ENCODE assay signal across 9 cellular contexts in genomic region chr3:5162102-5162501, GRCh38. TPM values are rescaled to one million over a fixed set of nuclear protein-coding genes. Genes with fewer than 3 reads are reported as not detected.
DNase-seq lines count a peak whose midpoint lies in the region; ATAC-seq, FAIRE-seq and TF ChIP-seq lines count a peak whose summit lies in the region.
"Had no signal": no experiment of that assay in that cellular context is flagged by ENCODE, and none has a peak within 500 bp of the region (broad histone marks: within the 10 kb centered on the region; RNA-seq: fewer than 3 reads in every experiment).

No MANE protein-coding gene starts in this region.

- no peaks in the 10 kb centered on the region for H3K36me3 Mint-ChIP-seq in WTC11

- H3K4me3 Mint-ChIP-seq in WTC11, result no peak overlapping the region

- 0 out of 2 replicates have a peak overlapping the region, but pooled peaks have one; percentile 37 for H3K27ac Mint-ChIP-seq in WTC11

- H3K27me3 Mint-ChIP-seq in WTC11 (ENCODE audit: low read depth), result no peaks in the 10 kb centered on the region

- no peak for TF ChIP-seq CTCF in WTC11 (IDR thresholded peaks at IDR 0.05)

- ATAC-seq in Right ventricle myocardium superior (ENCODE audit: poor library complexity) (peak; percentile 54), WTC11 (no peak), HG03354 (IDR thresholded peaks at IDR 0.05; ENCODE audit: poor library complexity, severe bottlenecking, unreplicated experiment) (no peak)

- peaks cover 62% of the 10 kb centered on the region for H3K4me1 Mint-ChIP-seq in WTC11

- POLR2A ChIA-PET in WTC11 (lab: Charles Lee), result no interaction called here

- intact Hi-C loops in Right ventricle myocardium superior (cut with DNase I), result no loop called here
- intact Hi-C loops in cardiac septum (cut with DNase I), result no loop called here

- DNase-seq in Right ventricle myocardium superior, result no peak
- no peak for DNase-seq in cardiac septum (ENCODE audit: low spot score)
- DNase-seq in WTC11 (ENCODE audit: low spot score), result no peak
- peak; percentile 89 for DNase-seq in iris pigment epithelial cell (ENCODE audit: low read depth)
- peak; percentile 19 for DNase-seq in urothelium cell line (ENCODE audit: low spot score)
- no peak for DNase-seq in NCI-H1417 treated with DMSO at 0.1 percent for 48 hours (lab: John Stamatoyannopoulos, UW)
- no peak for DNase-seq in activated gamma-delta T cell treated with Interleukin-2 at 50 U/mL for 16 hours
- DNase-seq: NCI-H748 treated with DMSO at 0.1 percent for 48 hours had no signal

- FAIRE-seq in urothelium cell line (lab: Jason Lieb, UNC), result no peak

- no peaks in the 10 kb centered on the region for H3K9me3 Mint-ChIP-seq in WTC11

- CTCF ChIA-PET in WTC11 (lab: Charles Lee), result no interaction called here

TF ChIP-seq in WTC11, 78 proteins besides CTCF, POLR2A, EP300 and RAD21 (continues in another document):
- no peak for TF ChIP-seq USF1 (CRISPR knock-in tag; IDR thresholded peaks at IDR 0.05)
- no peak for TF ChIP-seq ZNF512 (CRISPR knock-in tag; IDR thresholded peaks at IDR 0.05; ENCODE audit: borderline replicate concordance)
- TF ChIP-seq, protein P1, sequence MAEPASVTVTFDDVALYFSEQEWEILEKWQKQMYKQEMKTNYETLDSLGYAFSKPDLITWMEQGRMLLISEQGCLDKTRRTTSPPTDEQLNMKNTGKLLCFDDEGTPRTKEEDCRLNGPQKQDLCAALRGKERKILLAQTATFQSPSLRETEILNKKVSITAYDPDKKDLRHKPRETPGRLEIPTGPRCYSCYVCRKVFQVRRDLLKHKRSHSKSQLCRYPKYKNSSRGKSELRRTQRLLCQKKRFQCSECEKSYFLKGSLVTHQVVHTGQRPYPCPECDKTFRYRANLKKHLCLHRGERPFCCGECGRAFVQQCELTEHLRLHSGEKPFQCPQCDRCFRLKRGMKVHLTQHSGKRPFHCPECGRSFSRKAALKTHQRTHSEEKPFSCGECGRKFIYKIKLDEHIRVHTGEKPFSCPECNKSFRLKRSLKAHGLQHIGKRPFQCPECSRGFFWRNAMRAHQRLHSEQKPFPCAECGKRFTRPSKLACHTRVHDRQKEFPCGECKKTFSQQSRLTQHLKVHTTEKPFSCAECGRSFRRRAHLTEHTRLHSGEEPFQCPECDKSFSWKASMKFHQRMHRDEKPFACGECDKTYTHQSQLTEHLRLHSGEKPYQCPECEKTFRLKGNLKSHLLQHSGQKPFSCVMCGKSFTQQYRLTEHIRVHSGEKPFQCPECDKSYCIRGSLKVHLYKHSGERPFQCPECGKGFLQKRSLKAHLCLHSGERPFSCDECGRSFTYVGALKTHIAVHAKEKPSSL (CRISPR knock-in tag; conservative IDR thresholded peaks at IDR 0.05), result no peak
- TF ChIP-seq, protein P2, sequence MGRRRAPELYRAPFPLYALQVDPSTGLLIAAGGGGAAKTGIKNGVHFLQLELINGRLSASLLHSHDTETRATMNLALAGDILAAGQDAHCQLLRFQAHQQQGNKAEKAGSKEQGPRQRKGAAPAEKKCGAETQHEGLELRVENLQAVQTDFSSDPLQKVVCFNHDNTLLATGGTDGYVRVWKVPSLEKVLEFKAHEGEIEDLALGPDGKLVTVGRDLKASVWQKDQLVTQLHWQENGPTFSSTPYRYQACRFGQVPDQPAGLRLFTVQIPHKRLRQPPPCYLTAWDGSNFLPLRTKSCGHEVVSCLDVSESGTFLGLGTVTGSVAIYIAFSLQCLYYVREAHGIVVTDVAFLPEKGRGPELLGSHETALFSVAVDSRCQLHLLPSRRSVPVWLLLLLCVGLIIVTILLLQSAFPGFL (CRISPR knock-in tag; IDR thresholded peaks at IDR 0.05; ENCODE audit: borderline replicate concordance), result no peak
- TF ChIP-seq FOXP1 (CRISPR knock-in tag; IDR thresholded peaks at IDR 0.05; ENCODE audit: borderline replicate concordance), result no peak
- no peak for TF ChIP-seq GABPB1 (CRISPR knock-in tag; IDR thresholded peaks at IDR 0.05)
- no peak for TF ChIP-seq TEAD1 (CRISPR knock-in tag; IDR thresholded peaks at IDR 0.05)
- no peak for TF ChIP-seq NFATC4 (CRISPR knock-in tag; IDR thresholded peaks at IDR 0.05)
- TF ChIP-seq, protein P3, sequence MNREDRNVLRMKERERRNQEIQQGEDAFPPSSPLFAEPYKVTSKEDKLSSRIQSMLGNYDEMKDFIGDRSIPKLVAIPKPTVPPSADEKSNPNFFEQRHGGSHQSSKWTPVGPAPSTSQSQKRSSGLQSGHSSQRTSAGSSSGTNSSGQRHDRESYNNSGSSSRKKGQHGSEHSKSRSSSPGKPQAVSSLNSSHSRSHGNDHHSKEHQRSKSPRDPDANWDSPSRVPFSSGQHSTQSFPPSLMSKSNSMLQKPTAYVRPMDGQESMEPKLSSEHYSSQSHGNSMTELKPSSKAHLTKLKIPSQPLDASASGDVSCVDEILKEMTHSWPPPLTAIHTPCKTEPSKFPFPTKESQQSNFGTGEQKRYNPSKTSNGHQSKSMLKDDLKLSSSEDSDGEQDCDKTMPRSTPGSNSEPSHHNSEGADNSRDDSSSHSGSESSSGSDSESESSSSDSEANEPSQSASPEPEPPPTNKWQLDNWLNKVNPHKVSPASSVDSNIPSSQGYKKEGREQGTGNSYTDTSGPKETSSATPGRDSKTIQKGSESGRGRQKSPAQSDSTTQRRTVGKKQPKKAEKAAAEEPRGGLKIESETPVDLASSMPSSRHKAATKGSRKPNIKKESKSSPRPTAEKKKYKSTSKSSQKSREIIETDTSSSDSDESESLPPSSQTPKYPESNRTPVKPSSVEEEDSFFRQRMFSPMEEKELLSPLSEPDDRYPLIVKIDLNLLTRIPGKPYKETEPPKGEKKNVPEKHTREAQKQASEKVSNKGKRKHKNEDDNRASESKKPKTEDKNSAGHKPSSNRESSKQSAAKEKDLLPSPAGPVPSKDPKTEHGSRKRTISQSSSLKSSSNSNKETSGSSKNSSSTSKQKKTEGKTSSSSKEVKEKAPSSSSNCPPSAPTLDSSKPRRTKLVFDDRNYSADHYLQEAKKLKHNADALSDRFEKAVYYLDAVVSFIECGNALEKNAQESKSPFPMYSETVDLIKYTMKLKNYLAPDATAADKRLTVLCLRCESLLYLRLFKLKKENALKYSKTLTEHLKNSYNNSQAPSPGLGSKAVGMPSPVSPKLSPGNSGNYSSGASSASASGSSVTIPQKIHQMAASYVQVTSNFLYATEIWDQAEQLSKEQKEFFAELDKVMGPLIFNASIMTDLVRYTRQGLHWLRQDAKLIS (CRISPR knock-in tag; IDR thresholded peaks at IDR 0.05; ENCODE audit: borderline replicate concordance), result no peak
- no peak for TF ChIP-seq ZNF138 (CRISPR knock-in tag; conservative IDR thresholded peaks at IDR 0.05)
- TF ChIP-seq, protein P4, sequence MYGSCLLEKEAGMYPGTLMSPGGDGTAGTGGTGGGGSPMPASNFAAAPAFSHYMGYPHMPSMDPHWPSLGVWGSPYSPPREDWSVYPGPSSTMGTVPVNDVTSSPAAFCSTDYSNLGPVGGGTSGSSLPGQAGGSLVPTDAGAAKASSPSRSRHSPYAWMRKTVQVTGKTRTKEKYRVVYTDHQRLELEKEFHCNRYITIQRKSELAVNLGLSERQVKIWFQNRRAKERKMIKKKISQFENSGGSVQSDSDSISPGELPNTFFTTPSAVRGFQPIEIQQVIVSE (CRISPR knock-in tag; IDR thresholded peaks at IDR 0.05; ENCODE audit: borderline replicate concordance), result no peak
- no peak for TF ChIP-seq STAT6 (CRISPR knock-in tag; conservative IDR thresholded peaks at IDR 0.05; ENCODE audit: low read depth)
- no peak for TF ChIP-seq ZNF121 (CRISPR knock-in tag; IDR thresholded peaks at IDR 0.05)
- no peak for TF ChIP-seq NR3C1 (CRISPR knock-in tag; conservative IDR thresholded peaks at IDR 0.05; ENCODE audit: low read depth)
- TF ChIP-seq CREM (CRISPR knock-in tag; IDR thresholded peaks at IDR 0.05), result no peak

RNA-seq across cellular contexts. Expression of gene EDEM1, which starts 25.4 kb away (rescaled TPM):
- 7.4 TPM for total RNA-seq in Right ventricle myocardium superior
- 10.3 TPM for total RNA-seq in cardiac septum
- total RNA-seq in WTC11 (2021), result 18.0 to 22.4 TPM (median 18.0 TPM) in 3 replicates

RNA-seq across cellular contexts. Expression of gene ARL8B, which starts 40.0 kb away (rescaled TPM):
- total RNA-seq in Right ventricle myocardium superior, result 62.2 TPM
- total RNA-seq in cardiac septum, result 60.1 TPM
- total RNA-seq in WTC11 (2021), result 23.5 to 28.3 TPM (median 23.5 TPM) in 3 replicates

Comparison
In these comparisons a context has a peak if more than half of its experiments do, and no peak if none do; other contexts are left out.
1. DNase-seq: peak in iris pigment epithelial cell (single experiment) and urothelium cell line (single experiment); none in Right ventricle myocardium superior (single experiment), cardiac septum (single experiment), WTC11 (single experiment), NCI-H1417 treated with DMSO at 0.1 percent for 48 hours (single experiment) and activated gamma-delta T cell treated with Interleukin-2 at 50 U/mL for 16 hours (single experiment).